19 cellular contexts compared by ENCODE assay signal in genomic region chr5:80055491-80056170, GRCh38. TPM values are rescaled to one million over a fixed set of nuclear protein-coding genes. Genes with fewer than 3 reads are reported as not detected.
DNase-seq lines count a peak whose midpoint lies in the region; FAIRE-seq and TF ChIP-seq lines count a peak whose summit lies in the region.
"Had no signal": no experiment of that assay in that cellular context is flagged by ENCODE, and none has a peak within 500 bp of the region (broad histone marks: within the 10 kb centered on the region; RNA-seq: fewer than 3 reads in every experiment).

No MANE protein-coding gene starts in this region.

- TF ChIP-seq CTCF in RWPE1 (conservative IDR thresholded peaks at IDR 0.05; ENCODE audit: low read depth), result no peak
- TF ChIP-seq CTCF in D721Med (IDR thresholded peaks at IDR 0.05; ENCODE audit: insufficient read depth, missing control alignments), result no peak

- no peak for FAIRE-seq in D721Med (lab: Jason Lieb, UNC)

- POLR2A ChIA-PET in RWPE1 (lab: Yijun Ruan, JAX; ENCODE audit: low non-redundant PET), result interaction anchor here (0.6 to 0.9 kb wide), 2 partner anchors 11 to 805 kb away, joined by 4 to 5 read pairs; no protein-coding TSS in a partner anchor

- no peak overlapping the region for H3K27ac ChIP-seq in RWPE1
- H3K27ac ChIP-seq in caudate nucleus (ENCODE audit: low read depth, low read length), result no peak overlapping the region
- H3K27ac ChIP-seq: adrenal gland, colonic mucosa had no signal

- DNase-seq in ELF-1 (ENCODE audit: low read depth, low spot score) (peak; percentile 68), NCI-H187 treated with DMSO at 0.1 percent for 48 hours (lab: John Stamatoyannopoulos, UW) (peak; percentile 93), RWPE1 (ENCODE audit: low spot score) (peak; percentile 69), left kidney (ENCODE audit: low read depth, low spot score) (peak; percentile 61), NCI-H1048 (lab: John Stamatoyannopoulos, UW) (no peak), caudate nucleus (lab: John Stamatoyannopoulos, UW) (no peak), ureter (ENCODE audit: low spot score) (no peak), D721Med (ENCODE audit: insufficient read length, low spot score) (no peak)
- DNase-seq: activated CD4-positive, CD25-positive, alpha-beta regulatory T cell treated with anti-CD3 and anti-CD28 coated beads, Interleukin-2, amount 50 U/mL, for 72 hours; adrenal gland; AML-193; colonic mucosa; EL; GOT3; immature natural killer cell; MV-4-11; OCI-M1; right cardiac atrium; stimulated activated naive CD8-positive, alpha-beta T cell treated with anti-CD3 and anti-CD28 coated beads, Interleukin-15, Interleukin-2, amounts not matched to agents 100 U/mL and 50 U/mL, for 24 hours had no signal

- CTCF ChIA-PET in RWPE1 (lab: Yijun Ruan, JAX), result interaction anchor here (1.6 kb wide), 1 partner anchor 28 kb away, joined by 9 read pairs; no protein-coding TSS in a partner anchor

RNA-seq across cellular contexts. Expression of gene THBS4, which starts 20.5 kb away (rescaled TPM):
- total RNA-seq in ureter, result 2.8 TPM

Comparison
In these comparisons a context has a peak if more than half of its experiments do, and no peak if none do; other contexts are left out.
1. DNase-seq: peak in ELF-1 (single experiment), NCI-H187 treated with DMSO at 0.1 percent for 48 hours (single experiment), RWPE1 (single experiment) and left kidney (single experiment); none in NCI-H1048 (single experiment), caudate nucleus (0 of 61), ureter (single experiment) and D721Med (single experiment).